Comparison of ENCODE assay signal across 9 cellular contexts in the genomic region with DNA sequence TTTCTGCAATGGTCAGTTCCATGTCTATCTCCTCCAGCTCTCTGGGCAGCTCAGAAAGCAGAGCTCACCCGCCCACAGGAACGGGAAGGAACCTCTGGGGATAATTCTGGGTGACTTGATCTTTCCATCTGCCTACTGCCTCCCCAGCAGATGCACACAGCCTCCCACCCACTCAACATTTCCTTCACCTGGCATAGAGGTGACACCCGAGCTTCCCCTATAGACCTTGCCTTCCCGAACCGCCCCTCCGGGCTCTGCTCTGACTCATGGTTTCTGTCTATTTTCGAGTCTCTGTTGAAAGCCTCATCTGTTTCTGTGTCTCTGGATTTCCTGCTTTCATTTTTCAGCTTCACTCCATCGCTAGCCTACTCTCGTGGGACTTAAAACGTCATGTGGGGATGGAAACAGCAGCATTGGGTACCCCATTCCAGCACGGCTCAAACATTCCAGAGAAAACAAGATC. TPM values are rescaled to one million over a fixed set of nuclear protein-coding genes. Genes with fewer than 3 reads are reported as not detected.
DNase-seq lines count a peak whose midpoint lies in the region; ATAC-seq and TF ChIP-seq lines count a peak whose summit lies in the region.
"Had no signal": no experiment of that assay in that cellular context is flagged by ENCODE, and none has a peak within 500 bp of the region (broad histone marks: within the 10 kb centered on the region; RNA-seq: fewer than 3 reads in every experiment).

No MANE protein-coding gene starts in this region.

- no peaks in the 10 kb centered on the region for H3K27me3 ChIP-seq in testis
- H3K27me3 ChIP-seq: adrenal gland had no signal

- TF ChIP-seq POLR2A in testis (IDR thresholded peaks at IDR 0.05): no peak

- peak; percentile 74 for DNase-seq in activated CD4-positive, alpha-beta T cell treated with anti-CD3 and anti-CD28 coated beads for 1 hour
- DNase-seq in dermis microvascular lymphatic vessel endothelial cell (ENCODE audit: low read depth in 2 of 2): peak; percentile 91 to 93
- peak; percentile 84 for DNase-seq in putamen (ENCODE audit: low spot score)
- DNase-seq in testis: no peak
- DNase-seq in ecto neural progenitor cell (ENCODE audit: low spot score): no peak
- DNase-seq in DMS79 (lab: John Stamatoyannopoulos, UW): no peak

- intact Hi-C loops in testis (cut with DNase I; ENCODE audit: low total_unique reads): no loop called here

- H3K27ac ChIP-seq in testis: peak overlapping the region in 1 of 2 donors; percentile 53

- 54 to 64% methylated on average over 11 of the region's 11 CpGs for WGBS in testis, 2 donors

- peak; percentile 91 for ATAC-seq in GM19043 (IDR thresholded peaks at IDR 0.05; ENCODE audit: low read depth, unreplicated experiment)
- ATAC-seq in HG03066 (IDR thresholded peaks at IDR 0.05; ENCODE audit: low read depth, unreplicated experiment): peak; percentile 90

- H3K4me1 ChIP-seq in testis: no peaks in the 10 kb centered on the region

- no peak for TF ChIP-seq CTCF in testis (IDR thresholded peaks at IDR 0.05)

- no peaks in the 10 kb centered on the region for H3K36me3 ChIP-seq in testis (ENCODE audit: low read depth, missing control alignments)

- no peaks in the 10 kb centered on the region for H3K9me3 ChIP-seq in testis
- H3K9me3 ChIP-seq: adrenal gland had no signal

- H3K4me3 ChIP-seq in testis: no peak overlapping the region
- H3K4me3 ChIP-seq: adrenal gland had no signal

RNA-seq across cellular contexts. Expression of a gene that starts 11.4 kb away (rescaled TPM):
- total RNA-seq in dermis microvascular lymphatic vessel endothelial cell (6.3 and 12.0 TPM in 2 replicates), testis (10 to 100 TPM; 46.8 to 50.2 TPM)
- 42.9 TPM for polyA plus RNA-seq in testis (ENCODE audit: insufficient read depth, low read depth, low replicate concordance)

RNA-seq across cellular contexts. Expression of a gene that starts 11.6 kb away (rescaled TPM):
- total RNA-seq in dermis microvascular lymphatic vessel endothelial cell (60.1 and 70.2 TPM in 2 replicates), testis (10 to 100 TPM; 53.3 to 72.9 TPM)
- polyA plus RNA-seq in testis (ENCODE audit: insufficient read depth, low read depth, low replicate concordance): 83.5 TPM

RNA-seq across cellular contexts. Expression of a gene that starts 21.0 kb away (rescaled TPM):
- total RNA-seq in dermis microvascular lymphatic vessel endothelial cell (10.4 and 10.9 TPM in 2 replicates), testis (10 to 100 TPM; 34.5 to 35.3 TPM)
- 37.1 TPM for polyA plus RNA-seq in testis (ENCODE audit: insufficient read depth, low read depth, low replicate concordance)

RNA-seq across cellular contexts. Expression of a gene that starts 39.2 kb away (rescaled TPM):
- 6.2 and 6.6 TPM in 2 replicates for total RNA-seq in dermis microvascular lymphatic vessel endothelial cell
- total RNA-seq in testis: 10 to 100 TPM; 34.3 to 44.6 TPM
- polyA plus RNA-seq in testis (ENCODE audit: insufficient read depth, low read depth, low replicate concordance): 98.0 TPM

RNA-seq across cellular contexts. Expression of a gene that starts 44.6 kb away (rescaled TPM):
- total RNA-seq in dermis microvascular lymphatic vessel endothelial cell: 39.4 and 39.7 TPM in 2 replicates
- total RNA-seq in testis: 10 to 100 TPM; 57.8 to 76.1 TPM
- 52.6 TPM for polyA plus RNA-seq in testis (ENCODE audit: insufficient read depth, low read depth, low replicate concordance)

Comparison
In these comparisons a context has a peak if more than half of its experiments do, and no peak if none do; other contexts are left out.
1. DNase-seq: peak in activated CD4-positive, alpha-beta T cell treated with anti-CD3 and anti-CD28 coated beads for 1 hour (single experiment), dermis microvascular lymphatic vessel endothelial cell (2 of 2) and putamen (single experiment); none in testis (single experiment), ecto neural progenitor cell (single experiment) and DMS79 (single experiment).